ENCODE assay signal across 35 cellular contexts in genomic region chr4:12260453-12260852, GRCh38.
"Had no signal": no experiment of that assay in that cellular context is flagged by ENCODE, and none has a peak within 500 bp of the region (broad histone marks: within the 10 kb centered on the region; RNA-seq: fewer than 3 reads in every experiment).

No MANE protein-coding gene starts in this region.

- H3K36me3 Mint-ChIP-seq: activated CD4-positive, alpha-beta memory T cell treated with anti-CD3 and anti-CD28 coated beads for 36 hours; activated naive CD4-positive, alpha-beta T cell treated with anti-CD3 and anti-CD28 coated beads, Interleukin-2, amount 50 U/mL, for 24 hours; activated naive CD8-positive, alpha-beta T cell; activated naive CD8-positive, alpha-beta T cell treated with anti-CD3 and anti-CD28 coated beads, Interleukin-2, amount 10 ng/mL, durations not matched to agents 7 days and 5 days; brain had no signal

- H3K4me1 Mint-ChIP-seq: activated B cell treated with CpG ODN at 0.5 μM for 24 hours; activated CD4-positive, alpha-beta T cell treated with anti-CD3 and anti-CD28 coated beads, Interleukin-2, amount 10 ng/mL, durations not matched to agents 24 days and 14 days; activated naive CD4-positive, alpha-beta T cell treated with anti-CD3 and anti-CD28 coated beads, Interleukin-2, amount 50 U/mL, for 24 hours; activated naive CD8-positive, alpha-beta T cell treated with anti-CD3 and anti-CD28 coated beads, Interleukin-2, amount 10 ng/mL, durations not matched to agents 7 days and 5 days; activated naive CD8-positive, alpha-beta T cell treated with anti-CD3 and anti-CD28 coated beads, Interleukin-2, amount 50 U/mL, for 24 hours; activated T-helper 17 cell treated with anti-CD3 and anti-CD28 coated beads, Interleukin-2, amount 50 U/mL, for 72 hours; brain had no signal

- H3K4me3 ChIP-seq: ascending aorta, cardiac muscle cell had no signal

- DNase-seq: activated B cell treated with CpG ODN at 0.5 μM for 24 hours; activated CD4-positive, alpha-beta memory T cell treated with anti-CD3 and anti-CD28 coated beads for 36 hours; activated CD4-positive, alpha-beta T cell treated with anti-CD3 and anti-CD28 coated beads for 4 hours; activated CD4-positive, alpha-beta T cell treated with anti-CD3 and anti-CD28 coated beads, Interleukin-2, amount 10 ng/mL, durations not matched to agents 24 days and 14 days; activated CD4-positive, alpha-beta T cell treated with anti-CD3 and anti-CD28 coated beads, Interleukin-2, amount 50 U/mL, for 1 hour; activated CD4-positive, alpha-beta T cell treated with anti-CD3 and anti-CD28 coated beads, Interleukin-2, amount 50 U/mL, for 4 hours; activated CD4-positive, CD25-positive, alpha-beta regulatory T cell treated with anti-CD3 and anti-CD28 coated beads, Interleukin-2, amount 50 U/mL, for 72 hours; activated CD8-positive, alpha-beta memory T cell treated with anti-CD3 and anti-CD28 coated beads, Interleukin-2, amount 50 U/mL, for 4 hours; activated CD8-positive, alpha-beta T cell treated with anti-CD3 and anti-CD28 coated beads for 36 hours; activated effector memory CD4-positive, alpha-beta T cell treated with anti-CD3 and anti-CD28 coated beads, Interleukin-2, amount 50 U/mL, for 16 hours; activated gamma-delta T cell treated with Interleukin-2 at 50 U/mL for 16 hours; activated naive CD4-positive, alpha-beta T cell; activated naive CD4-positive, alpha-beta T cell treated with anti-CD3 and anti-CD28 coated beads for 36 hours; activated naive CD8-positive, alpha-beta T cell treated with anti-CD3 and anti-CD28 coated beads, Interleukin-2, amount 10 ng/mL, durations not matched to agents 7 days and 5 days; activated naive CD8-positive, alpha-beta T cell treated with anti-CD3 and anti-CD28 coated beads, Interleukin-2, amount 50 U/mL, for 24 hours; activated T-cell treated with anti-CD3 and anti-CD28 coated beads for 4 hours; activated T-cell treated with anti-CD3 and anti-CD28 coated beads, Interleukin-2, amount 50 U/mL, for 1 hour; activated T-cell treated with anti-CD3 and anti-CD28 coated beads, Interleukin-2, amount 50 U/mL, for 4 hours; activated T-cell treated with anti-CD3 and anti-CD28 coated beads, Interleukin-2, amount 50 U/mL, for 72 hours; amygdala; anterior cingulate cortex; central memory CD4-positive, alpha-beta T cell; T-helper 1 cell; T-helper 2 cell; T-helper 9 cell had no signal

- H3K4me3 Mint-ChIP-seq: activated B cell treated with CpG ODN at 0.5 μM for 24 hours; activated CD4-positive, alpha-beta memory T cell treated with anti-CD3 and anti-CD28 coated beads for 36 hours; activated CD4-positive, alpha-beta T cell treated with anti-CD3 and anti-CD28 coated beads, Interleukin-2, amount 10 ng/mL, durations not matched to agents 24 days and 14 days; activated CD8-positive, alpha-beta T cell treated with anti-CD3 and anti-CD28 coated beads for 36 hours; activated naive CD4-positive, alpha-beta T cell treated with anti-CD3 and anti-CD28 coated beads for 36 hours; activated naive CD4-positive, alpha-beta T cell treated with anti-CD3 and anti-CD28 coated beads, Interleukin-2, amount 50 U/mL, for 24 hours; activated naive CD8-positive, alpha-beta T cell; activated naive CD8-positive, alpha-beta T cell treated with anti-CD3 and anti-CD28 coated beads, Interleukin-2, amount 10 ng/mL, durations not matched to agents 7 days and 5 days; activated naive CD8-positive, alpha-beta T cell treated with anti-CD3 and anti-CD28 coated beads, Interleukin-2, amount 50 U/mL, for 24 hours; activated T-cell treated with anti-CD3 and anti-CD28 coated beads, Interleukin-2, amount 50 U/mL, for 4 hours; activated T-cell treated with anti-CD3 and anti-CD28 coated beads, Interleukin-2, amount 50 U/mL, for 72 hours; activated T-helper 1 cell treated with anti-CD3 and anti-CD28 coated beads, Interleukin-12 subunit alpha, Interleukin-12 subunit beta, Interleukin-2, Interleukin-4 antibody, amounts not matched to agents 30 ng/mL and 10 ng/mL and 1 ng/mL, durations not matched to agents 14 hours and 24 hours and 36 hours; activated T-helper 17 cell treated with anti-CD3 and anti-CD28 coated beads, Interleukin-2, amount 50 U/mL, for 72 hours; brain; T-helper 1 cell treated with Interleukin-12 subunit alpha and Interleukin-12 subunit beta and Interleukin-4 antibody, amounts not matched to agents 30 μg/mL and 1 μg/mL, for 36 hours; T-helper 2 cell treated with Interferon-gamma antibody and Interleukin-4, amounts not matched to agents 5 μg/mL and 100 μg/mL, for 36 hours had no signal

- H3K27me3 Mint-ChIP-seq: activated B cell treated with CpG ODN at 0.5 μM for 24 hours; activated CD4-positive, alpha-beta memory T cell treated with anti-CD3 and anti-CD28 coated beads for 36 hours; activated CD4-positive, alpha-beta T cell treated with anti-CD3 and anti-CD28 coated beads, Interleukin-2, amount 10 ng/mL, durations not matched to agents 24 days and 14 days; activated CD8-positive, alpha-beta T cell treated with anti-CD3 and anti-CD28 coated beads for 36 hours; activated naive CD4-positive, alpha-beta T cell treated with anti-CD3 and anti-CD28 coated beads, Interleukin-2, amount 50 U/mL, for 24 hours; activated naive CD8-positive, alpha-beta T cell; activated naive CD8-positive, alpha-beta T cell treated with anti-CD3 and anti-CD28 coated beads, Interleukin-2, amount 10 ng/mL, durations not matched to agents 7 days and 5 days; activated naive CD8-positive, alpha-beta T cell treated with anti-CD3 and anti-CD28 coated beads, Interleukin-2, amount 50 U/mL, for 24 hours; activated T-helper 17 cell treated with anti-CD3 and anti-CD28 coated beads, Interleukin-2, amount 50 U/mL, for 72 hours; brain had no signal

- H3K27me3 ChIP-seq: ascending aorta had no signal

- H3K4me1 ChIP-seq: ascending aorta had no signal

- ATAC-seq: activated CD8-positive, alpha-beta T cell treated with anti-CD3 and anti-CD28 coated beads for 36 hours; activated naive CD8-positive, alpha-beta T cell treated with anti-CD3 and anti-CD28 coated beads, Interleukin-2, amount 50 U/mL, for 24 hours; activated T-cell treated with anti-CD3 and anti-CD28 coated beads, Interleukin-2, amount 50 U/mL, for 4 hours; activated T-cell treated with anti-CD3 and anti-CD28 coated beads, Interleukin-2, amount 50 U/mL, for 72 hours; activated T-helper 17 cell treated with anti-CD3 and anti-CD28 coated beads, Interleukin-2, amount 50 U/mL, for 72 hours had no signal

- H3K27ac ChIP-seq: ascending aorta, cardiac muscle cell, VCaP had no signal

- H3K27ac Mint-ChIP-seq: activated B cell treated with CpG ODN at 0.5 μM for 24 hours; activated CD4-positive, alpha-beta memory T cell treated with anti-CD3 and anti-CD28 coated beads for 36 hours; activated CD4-positive, alpha-beta T cell treated with anti-CD3 and anti-CD28 coated beads, Interleukin-2, amount 10 ng/mL, durations not matched to agents 24 days and 14 days; activated CD8-positive, alpha-beta T cell treated with anti-CD3 and anti-CD28 coated beads for 36 hours; activated naive CD4-positive, alpha-beta T cell treated with anti-CD3 and anti-CD28 coated beads for 36 hours; activated naive CD4-positive, alpha-beta T cell treated with anti-CD3 and anti-CD28 coated beads, Interleukin-2, amount 50 U/mL, for 24 hours; activated naive CD8-positive, alpha-beta T cell; activated naive CD8-positive, alpha-beta T cell treated with anti-CD3 and anti-CD28 coated beads, Interleukin-2, amount 10 ng/mL, durations not matched to agents 7 days and 5 days; activated naive CD8-positive, alpha-beta T cell treated with anti-CD3 and anti-CD28 coated beads, Interleukin-2, amount 50 U/mL, for 24 hours; activated T-cell treated with anti-CD3 and anti-CD28 coated beads, Interleukin-2, amount 50 U/mL, for 72 hours; activated T-helper 1 cell treated with anti-CD3 and anti-CD28 coated beads, Interleukin-12 subunit alpha, Interleukin-12 subunit beta, Interleukin-2, Interleukin-4 antibody, amounts not matched to agents 30 ng/mL and 10 ng/mL and 1 ng/mL, durations not matched to agents 14 hours and 24 hours and 36 hours; activated T-helper 17 cell treated with anti-CD3 and anti-CD28 coated beads, Interleukin-2, amount 50 U/mL, for 72 hours; brain; T-helper 1 cell treated with Interleukin-12 subunit alpha and Interleukin-12 subunit beta and Interleukin-4 antibody, amounts not matched to agents 30 μg/mL and 1 μg/mL, for 36 hours; T-helper 2 cell treated with Interferon-gamma antibody and Interleukin-4, amounts not matched to agents 5 μg/mL and 100 μg/mL, for 36 hours had no signal

- H3K9me3 ChIP-seq: ascending aorta had no signal
